Comparison of ENCODE assay signal across 9 cellular contexts in genomic region chr3:45978348-45978747, GRCh38. TPM values are rescaled to one million over a fixed set of nuclear protein-coding genes. Genes with fewer than 3 reads are reported as not detected.
DNase-seq lines count a peak whose midpoint lies in the region; ATAC-seq, FAIRE-seq and TF ChIP-seq lines count a peak whose summit lies in the region.
"Had no signal": no experiment of that assay in that cellular context is flagged by ENCODE, and none has a peak within 500 bp of the region (broad histone marks: within the 10 kb centered on the region; RNA-seq: fewer than 3 reads in every experiment).

No MANE protein-coding gene starts in this region.

- 100% methylated on average over 3 of the region's 3 CpGs for WGBS in HepG2 (ENCODE audit: low lambda C conversion rate)

- CTCF ChIA-PET in HepG2 (lab: Yijun Ruan, JAX; ENCODE audit: low intra/inter-chr PET ratio, low total read pairs): no interaction called here

- intact Hi-C loops in HepG2 (cut with micrococcal nuclease; ENCODE audit: unreplicated experiment): no loop called here

- no peak overlapping the region for H3K9ac ChIP-seq in HepG2 (ENCODE audit: insufficient read depth, low read depth, low read length)

- POLR2A ChIA-PET in HepG2 (lab: Yijun Ruan, JAX): no interaction called here

- peaks cover 67% of the 10 kb centered on the region for H3K4me1 Mint-ChIP-seq in central memory CD8-positive, alpha-beta T cell

- H4K20me1 ChIP-seq in HepG2 (ENCODE audit: insufficient read depth, low read length): no peaks in the 10 kb centered on the region

- in situ Hi-C loops in HepG2 (cut with HindIII; ENCODE audit: extremely low pct_ligation_motif_present, low pct_unique_long_range_greater_than_20kb): no loop called here

- TF ChIP-seq RAD21 in HepG2 (CRISPR knock-in tag; IDR thresholded peaks at IDR 0.05): no peak

- H3K4me3 Mint-ChIP-seq in central memory CD8-positive, alpha-beta T cell: peak overlapping the region; percentile 66

- DNase-seq in NCI-H187 (lab: John Stamatoyannopoulos, UW): peak; percentile 51 to 58
- DNase-seq in central memory CD8-positive, alpha-beta T cell (ENCODE audit: low spot score in 2 of 2): peak in 1 of 2 donors; percentile 20
- DNase-seq in stimulated activated CD4-positive, alpha-beta T cell treated with anti-CD3 and anti-CD28 coated beads, Interleukin-4, amount 100 ng/mL, for 24 hours: peak; percentile 42
- no peak for DNase-seq in HepG2 (ENCODE audit: low spot score)
- DNase-seq in retina: no peak
- no peak for DNase-seq in midbrain (lab: John Stamatoyannopoulos, UW)
- DNase-seq: EL had no signal

- TF ChIP-seq POLR2A in HepG2 (IDR thresholded peaks at IDR 0.05; ENCODE audit: insufficient read depth in 1 of 2, low read depth in 2 of 2, low read length in 2 of 2): no peak

- BruUV-seq in HepG2 (replicated peaks; lab: Mats Ljungman, UMichigan): no TSS peak

- H3K36me3 ChIP-seq in HepG2 (replicated peaks in 1 of 2; ENCODE audit: control insufficient read depth in 1 of 2, insufficient read depth in 2 of 2, low read length in 2 of 2): peaks cover 9 to 74% of the 10 kb centered on the region in 2 experiments

- H3K36me3 Mint-ChIP-seq in central memory CD8-positive, alpha-beta T cell (ENCODE audit: insufficient read depth): peaks cover 56% of the 10 kb centered on the region

- no peaks in the 10 kb centered on the region for H3K79me2 ChIP-seq in HepG2 (ENCODE audit: insufficient read depth, low read length)

- TF ChIP-seq EP300 in HepG2 (IDR thresholded peaks at IDR 0.05; ENCODE audit: low read depth in 2 of 2, low read length in 2 of 2) (no peak), HepG2 (CRISPR knock-in tag; IDR thresholded peaks at IDR 0.05; ENCODE audit: borderline replicate concordance) (no peak)

- no peak overlapping the region for H3K4me2 ChIP-seq in HepG2 (ENCODE audit: low read depth, low read length)

- H3K4me3 ChIP-seq in HepG2 (replicated peaks in 1 of 3; ENCODE audit: insufficient read depth in 1 of 3, low read depth in 2 of 3, low read length in 3 of 3): no peak overlapping the region

- peak overlapping the region; percentile 83 for H3K27ac Mint-ChIP-seq in central memory CD8-positive, alpha-beta T cell (ENCODE audit: low read depth)

- ATAC-seq in activated CD4-positive, CD25-positive, alpha-beta regulatory T cell treated with anti-CD3 and anti-CD28 coated beads, Interleukin-2, amount 50 U/mL, for 24 hours: peak; percentile 28 to 33
- no peak for ATAC-seq in central memory CD8-positive, alpha-beta T cell (replicated peaks; ENCODE audit: extremely low read depth, poor library complexity, severe bottlenecking)
- ATAC-seq in HepG2: no peak
- no peak for ATAC-seq in HG03175 (IDR thresholded peaks at IDR 0.05; ENCODE audit: unreplicated experiment)

- no peaks in the 10 kb centered on the region for H3K9me3 ChIP-seq in HepG2 (ENCODE audit: low read length)

- no peaks in the 10 kb centered on the region for H3K27me3 Mint-ChIP-seq in central memory CD8-positive, alpha-beta T cell

- no peak for TF ChIP-seq CTCF in HepG2 (CRISPR knock-in tag; IDR thresholded peaks at IDR 0.05)

- no peak overlapping the region for H3K27ac ChIP-seq in HepG2 (ENCODE audit: extremely low read length, insufficient read depth, low read length)

- H2AFZ ChIP-seq in HepG2 (ENCODE audit: low read length): no peak overlapping the region

- no peaks in the 10 kb centered on the region for H3K4me1 ChIP-seq in HepG2 (ENCODE audit: insufficient read depth, low read length)

- no peak for FAIRE-seq in HepG2 (lab: Jason Lieb, UNC)

- H3K27me3 ChIP-seq in HepG2 (ENCODE audit: control insufficient read depth in 1 of 2, insufficient read depth in 2 of 2, low read length in 2 of 2): no peaks in the 10 kb centered on the region

- no peaks in the 10 kb centered on the region for H3K9me3 Mint-ChIP-seq in central memory CD8-positive, alpha-beta T cell

RNA-seq across cellular contexts. Expression of gene FYCO1, which starts 17.3 kb away (rescaled TPM):
- total RNA-seq in HepG2 (2016; rRNA removed; fragmentation: Illumina TruSeq; extraction: Trizol): 2.7 and 4.9 TPM in 2 replicates
- total RNA-seq in HepG2 (2016; cell fraction: cytosol; rRNA removed; fragmentation: Illumina TruSeq; extraction: Trizol; ENCODE audit: low read depth): 0.44 and 0.51 TPM in 2 replicates
- total RNA-seq in HepG2 (2016; cell fraction: insoluble cytoplasmic fraction; rRNA removed; fragmentation: Illumina TruSeq; extraction: Trizol): 2.3 and 4.4 TPM in 2 replicates
- 1.7 and 1.8 TPM in 2 replicates for total RNA-seq in HepG2 (2016; cell fraction: membrane; rRNA removed; fragmentation: Illumina TruSeq; extraction: Trizol)
- total RNA-seq in HepG2 (2016; cell fraction: nucleus; rRNA removed; fragmentation: Illumina TruSeq; extraction: Trizol): 6.1 and 6.5 TPM in 2 replicates
- polyA plus RNA-seq in HepG2 (2011; rRNA removed): 4.2 and 6.0 TPM in 2 replicates
- 2.8 and 3.3 TPM in 2 replicates for polyA plus RNA-seq in HepG2 (2011; cell fraction: cytosol; rRNA removed)
- 7.9 and 8.8 TPM in 2 replicates for polyA plus RNA-seq in HepG2 (2011; cell fraction: nucleus; rRNA removed)
- polyA plus RNA-seq in HepG2 (2012): 4.1 and 4.9 TPM in 2 replicates
- polyA plus RNA-seq in HepG2 (2016; cell fraction: cytosol; fragmentation: Illumina TruSeq; extraction: Trizol; ENCODE audit: low read depth): 0.37 and 0.40 TPM in 2 replicates
- 4.1 and 5.1 TPM in 2 replicates for polyA plus RNA-seq in HepG2 (2016; cell fraction: insoluble cytoplasmic fraction; fragmentation: Illumina TruSeq; extraction: Trizol; ENCODE audit: low read depth)
- polyA plus RNA-seq in HepG2 (2016; cell fraction: membrane; fragmentation: Illumina TruSeq; extraction: Trizol; ENCODE audit: low read depth): 0.71 and 0.74 TPM in 2 replicates
- polyA plus RNA-seq in HepG2 (2016; cell fraction: nucleus; fragmentation: Illumina TruSeq; extraction: Trizol; ENCODE audit: insufficient read depth, low read depth): 7.0 and 7.3 TPM in 2 replicates
- 15.1 and 17.0 TPM in 2 replicates for polyA minus RNA-seq in HepG2 (2011; rRNA and poly(A)+ RNA removed; ENCODE audit: low replicate concordance)
- polyA minus RNA-seq in HepG2 (2011; cell fraction: cytosol; rRNA and poly(A)+ RNA removed): 3.4 and 4.2 TPM in 2 replicates
- polyA minus RNA-seq in HepG2 (2011; cell fraction: nucleus; rRNA and poly(A)+ RNA removed): 10.8 and 19.3 TPM in 2 replicates

RNA-seq across cellular contexts. Expression of gene CXCR6, which starts 35.1 kb away (rescaled TPM):
- total RNA-seq in HepG2 (2016; rRNA removed; fragmentation: Illumina TruSeq; extraction: Trizol): not detected in 2 replicates
- not detected in 2 replicates for total RNA-seq in HepG2 (2016; cell fraction: cytosol; rRNA removed; fragmentation: Illumina TruSeq; extraction: Trizol; ENCODE audit: low read depth)
- not detected in 2 replicates for total RNA-seq in HepG2 (2016; cell fraction: insoluble cytoplasmic fraction; rRNA removed; fragmentation: Illumina TruSeq; extraction: Trizol)
- not detected in 2 replicates for total RNA-seq in HepG2 (2016; cell fraction: membrane; rRNA removed; fragmentation: Illumina TruSeq; extraction: Trizol)
- not detected in 2 replicates for total RNA-seq in HepG2 (2016; cell fraction: nucleus; rRNA removed; fragmentation: Illumina TruSeq; extraction: Trizol)
- polyA plus RNA-seq in HepG2 (2011; rRNA removed): not detected in 2 replicates
- polyA plus RNA-seq in HepG2 (2011; cell fraction: cytosol; rRNA removed): not detected in 2 replicates
- polyA plus RNA-seq in HepG2 (2011; cell fraction: nucleus; rRNA removed): not detected in 2 replicates
- polyA plus RNA-seq in HepG2 (2012): 0.07 and 0.17 TPM in 2 replicates
- not detected in 2 replicates for polyA plus RNA-seq in HepG2 (2016; cell fraction: cytosol; fragmentation: Illumina TruSeq; extraction: Trizol; ENCODE audit: low read depth)
- polyA plus RNA-seq in HepG2 (2016; cell fraction: insoluble cytoplasmic fraction; fragmentation: Illumina TruSeq; extraction: Trizol; ENCODE audit: low read depth): not detected in 2 replicates
- not detected in 2 replicates for polyA plus RNA-seq in HepG2 (2016; cell fraction: membrane; fragmentation: Illumina TruSeq; extraction: Trizol; ENCODE audit: low read depth)
- polyA plus RNA-seq in HepG2 (2016; cell fraction: nucleus; fragmentation: Illumina TruSeq; extraction: Trizol; ENCODE audit: insufficient read depth, low read depth): not detected in 2 replicates
- not detected in 2 replicates for polyA minus RNA-seq in HepG2 (2011; rRNA and poly(A)+ RNA removed; ENCODE audit: low replicate concordance)
- not detected in 2 replicates for polyA minus RNA-seq in HepG2 (2011; cell fraction: cytosol; rRNA and poly(A)+ RNA removed)
- polyA minus RNA-seq in HepG2 (2011; cell fraction: nucleus; rRNA and poly(A)+ RNA removed): not detected in 2 replicates

RNA-seq across cellular contexts. Expression of gene XCR1, which starts 48.9 kb away (rescaled TPM):
- not detected in 2 replicates for total RNA-seq in HepG2 (2016; rRNA removed; fragmentation: Illumina TruSeq; extraction: Trizol)
- not detected in 2 replicates for total RNA-seq in HepG2 (2016; cell fraction: cytosol; rRNA removed; fragmentation: Illumina TruSeq; extraction: Trizol; ENCODE audit: low read depth)
- not detected in 2 replicates for total RNA-seq in HepG2 (2016; cell fraction: insoluble cytoplasmic fraction; rRNA removed; fragmentation: Illumina TruSeq; extraction: Trizol)
- total RNA-seq in HepG2 (2016; cell fraction: membrane; rRNA removed; fragmentation: Illumina TruSeq; extraction: Trizol): not detected in 2 replicates
- not detected in 2 replicates for total RNA-seq in HepG2 (2016; cell fraction: nucleus; rRNA removed; fragmentation: Illumina TruSeq; extraction: Trizol)
- not detected in 2 replicates for polyA plus RNA-seq in HepG2 (2011; rRNA removed)
- not detected in 2 replicates for polyA plus RNA-seq in HepG2 (2011; cell fraction: cytosol; rRNA removed)
- polyA plus RNA-seq in HepG2 (2011; cell fraction: nucleus; rRNA removed): not detected in 2 replicates
- not detected in 2 replicates for polyA plus RNA-seq in HepG2 (2012)
- not detected in 2 replicates for polyA plus RNA-seq in HepG2 (2016; cell fraction: cytosol; fragmentation: Illumina TruSeq; extraction: Trizol; ENCODE audit: low read depth)
- polyA plus RNA-seq in HepG2 (2016; cell fraction: insoluble cytoplasmic fraction; fragmentation: Illumina TruSeq; extraction: Trizol; ENCODE audit: low read depth): not detected in 2 replicates
- polyA plus RNA-seq in HepG2 (2016; cell fraction: membrane; fragmentation: Illumina TruSeq; extraction: Trizol; ENCODE audit: low read depth): not detected in 2 replicates
- polyA plus RNA-seq in HepG2 (2016; cell fraction: nucleus; fragmentation: Illumina TruSeq; extraction: Trizol; ENCODE audit: insufficient read depth, low read depth): not detected in 2 replicates
- 0.05 TPM in 1 of 2 replicates, not detected in the other for polyA minus RNA-seq in HepG2 (2011; rRNA and poly(A)+ RNA removed; ENCODE audit: low replicate concordance)
- not detected in 2 replicates for polyA minus RNA-seq in HepG2 (2011; cell fraction: cytosol; rRNA and poly(A)+ RNA removed)
- polyA minus RNA-seq in HepG2 (2011; cell fraction: nucleus; rRNA and poly(A)+ RNA removed): not detected in 2 replicates

Comparison
In these comparisons a context has a peak if more than half of its experiments do, and no peak if none do; other contexts are left out.
1. DNase-seq: peak in NCI-H187 (2 of 2) and stimulated activated CD4-positive, alpha-beta T cell treated with anti-CD3 and anti-CD28 coated beads, Interleukin-4, amount 100 ng/mL, for 24 hours (single experiment); none in HepG2 (single experiment), retina (single experiment) and midbrain (single experiment).
2. ATAC-seq: peak in activated CD4-positive, CD25-positive, alpha-beta regulatory T cell treated with anti-CD3 and anti-CD28 coated beads, Interleukin-2, amount 50 U/mL, for 24 hours (2 of 2); none in central memory CD8-positive, alpha-beta T cell (single experiment), HepG2 (single experiment) and HG03175 (single experiment).